Comparison of ENCODE assay signal across 1 cellular context in the genomic region with DNA sequence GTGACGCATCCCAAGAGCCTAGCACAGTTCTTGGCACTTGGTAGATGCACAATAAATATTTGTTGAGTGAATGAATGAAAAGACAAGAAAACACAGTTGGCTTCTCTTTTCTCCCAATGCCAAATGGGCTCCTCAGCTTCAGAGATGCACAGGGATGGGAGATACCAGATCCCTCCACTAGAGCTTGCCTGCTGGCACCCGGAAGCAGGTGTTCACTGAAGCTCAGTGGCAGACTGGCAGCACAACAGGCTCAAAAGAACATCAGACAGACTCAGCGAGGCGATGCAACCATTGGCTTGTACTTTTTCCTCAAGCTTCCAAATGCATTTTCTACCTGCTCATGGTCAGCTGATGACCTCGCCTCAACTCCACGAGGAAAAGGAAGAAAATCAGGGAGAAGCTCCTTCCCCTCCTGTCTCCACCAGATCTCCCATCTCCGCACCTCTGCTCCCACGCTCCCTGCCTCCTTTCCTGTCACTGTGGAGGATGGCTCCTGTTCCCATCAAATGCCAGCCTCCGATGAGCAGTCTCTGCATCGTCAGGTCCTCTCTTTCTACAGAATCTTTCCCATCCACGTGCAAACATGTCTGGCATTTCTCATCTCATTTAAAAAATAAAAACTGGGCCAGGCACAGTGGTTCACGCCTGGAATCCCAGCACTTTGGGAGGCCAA.
TF ChIP-seq lines count a peak whose summit lies in the region.

No MANE protein-coding gene starts in this region.

TF ChIP-seq in GM12878, 131 proteins besides CTCF, POLR2A, EP300 and RAD21:
- no peak for TF ChIP-seq RFX5 (IDR thresholded peaks at IDR 0.05; ENCODE audit: low read depth, low read length)
- TF ChIP-seq NR2C2 (IDR thresholded peaks at IDR 0.05; ENCODE audit: borderline replicate concordance, control insufficient read depth, insufficient read length, low read depth) = no peak
- TF ChIP-seq DPF2 (IDR thresholded peaks at IDR 0.05) = no peak
- no peak for TF ChIP-seq TARDBP (IDR thresholded peaks at IDR 0.05; ENCODE audit: borderline replicate concordance)
- TF ChIP-seq, protein P1, sequence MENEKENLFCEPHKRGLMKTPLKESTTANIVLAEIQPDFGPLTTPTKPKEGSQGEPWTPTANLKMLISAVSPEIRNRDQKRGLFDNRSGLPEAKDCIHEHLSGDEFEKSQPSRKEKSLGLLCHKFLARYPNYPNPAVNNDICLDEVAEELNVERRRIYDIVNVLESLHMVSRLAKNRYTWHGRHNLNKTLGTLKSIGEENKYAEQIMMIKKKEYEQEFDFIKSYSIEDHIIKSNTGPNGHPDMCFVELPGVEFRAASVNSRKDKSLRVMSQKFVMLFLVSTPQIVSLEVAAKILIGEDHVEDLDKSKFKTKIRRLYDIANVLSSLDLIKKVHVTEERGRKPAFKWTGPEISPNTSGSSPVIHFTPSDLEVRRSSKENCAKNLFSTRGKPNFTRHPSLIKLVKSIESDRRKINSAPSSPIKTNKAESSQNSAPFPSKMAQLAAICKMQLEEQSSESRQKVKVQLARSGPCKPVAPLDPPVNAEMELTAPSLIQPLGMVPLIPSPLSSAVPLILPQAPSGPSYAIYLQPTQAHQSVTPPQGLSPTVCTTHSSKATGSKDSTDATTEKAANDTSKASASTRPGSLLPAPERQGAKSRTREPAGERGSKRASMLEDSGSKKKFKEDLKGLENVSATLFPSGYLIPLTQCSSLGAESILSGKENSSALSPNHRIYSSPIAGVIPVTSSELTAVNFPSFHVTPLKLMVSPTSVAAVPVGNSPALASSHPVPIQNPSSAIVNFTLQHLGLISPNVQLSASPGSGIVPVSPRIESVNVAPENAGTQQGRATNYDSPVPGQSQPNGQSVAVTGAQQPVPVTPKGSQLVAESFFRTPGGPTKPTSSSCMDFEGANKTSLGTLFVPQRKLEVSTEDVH (IDR thresholded peaks at IDR 0.05; ENCODE audit: low read depth, partially characterized antibody) = no peak
- TF ChIP-seq, protein P2, sequence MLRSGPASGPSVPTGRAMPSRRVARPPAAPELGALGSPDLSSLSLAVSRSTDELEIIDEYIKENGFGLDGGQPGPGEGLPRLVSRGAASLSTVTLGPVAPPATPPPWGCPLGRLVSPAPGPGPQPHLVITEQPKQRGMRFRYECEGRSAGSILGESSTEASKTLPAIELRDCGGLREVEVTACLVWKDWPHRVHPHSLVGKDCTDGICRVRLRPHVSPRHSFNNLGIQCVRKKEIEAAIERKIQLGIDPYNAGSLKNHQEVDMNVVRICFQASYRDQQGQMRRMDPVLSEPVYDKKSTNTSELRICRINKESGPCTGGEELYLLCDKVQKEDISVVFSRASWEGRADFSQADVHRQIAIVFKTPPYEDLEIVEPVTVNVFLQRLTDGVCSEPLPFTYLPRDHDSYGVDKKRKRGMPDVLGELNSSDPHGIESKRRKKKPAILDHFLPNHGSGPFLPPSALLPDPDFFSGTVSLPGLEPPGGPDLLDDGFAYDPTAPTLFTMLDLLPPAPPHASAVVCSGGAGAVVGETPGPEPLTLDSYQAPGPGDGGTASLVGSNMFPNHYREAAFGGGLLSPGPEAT (IDR thresholded peaks at IDR 0.05; ENCODE audit: low read depth) = no peak
- TF ChIP-seq, protein P3, sequence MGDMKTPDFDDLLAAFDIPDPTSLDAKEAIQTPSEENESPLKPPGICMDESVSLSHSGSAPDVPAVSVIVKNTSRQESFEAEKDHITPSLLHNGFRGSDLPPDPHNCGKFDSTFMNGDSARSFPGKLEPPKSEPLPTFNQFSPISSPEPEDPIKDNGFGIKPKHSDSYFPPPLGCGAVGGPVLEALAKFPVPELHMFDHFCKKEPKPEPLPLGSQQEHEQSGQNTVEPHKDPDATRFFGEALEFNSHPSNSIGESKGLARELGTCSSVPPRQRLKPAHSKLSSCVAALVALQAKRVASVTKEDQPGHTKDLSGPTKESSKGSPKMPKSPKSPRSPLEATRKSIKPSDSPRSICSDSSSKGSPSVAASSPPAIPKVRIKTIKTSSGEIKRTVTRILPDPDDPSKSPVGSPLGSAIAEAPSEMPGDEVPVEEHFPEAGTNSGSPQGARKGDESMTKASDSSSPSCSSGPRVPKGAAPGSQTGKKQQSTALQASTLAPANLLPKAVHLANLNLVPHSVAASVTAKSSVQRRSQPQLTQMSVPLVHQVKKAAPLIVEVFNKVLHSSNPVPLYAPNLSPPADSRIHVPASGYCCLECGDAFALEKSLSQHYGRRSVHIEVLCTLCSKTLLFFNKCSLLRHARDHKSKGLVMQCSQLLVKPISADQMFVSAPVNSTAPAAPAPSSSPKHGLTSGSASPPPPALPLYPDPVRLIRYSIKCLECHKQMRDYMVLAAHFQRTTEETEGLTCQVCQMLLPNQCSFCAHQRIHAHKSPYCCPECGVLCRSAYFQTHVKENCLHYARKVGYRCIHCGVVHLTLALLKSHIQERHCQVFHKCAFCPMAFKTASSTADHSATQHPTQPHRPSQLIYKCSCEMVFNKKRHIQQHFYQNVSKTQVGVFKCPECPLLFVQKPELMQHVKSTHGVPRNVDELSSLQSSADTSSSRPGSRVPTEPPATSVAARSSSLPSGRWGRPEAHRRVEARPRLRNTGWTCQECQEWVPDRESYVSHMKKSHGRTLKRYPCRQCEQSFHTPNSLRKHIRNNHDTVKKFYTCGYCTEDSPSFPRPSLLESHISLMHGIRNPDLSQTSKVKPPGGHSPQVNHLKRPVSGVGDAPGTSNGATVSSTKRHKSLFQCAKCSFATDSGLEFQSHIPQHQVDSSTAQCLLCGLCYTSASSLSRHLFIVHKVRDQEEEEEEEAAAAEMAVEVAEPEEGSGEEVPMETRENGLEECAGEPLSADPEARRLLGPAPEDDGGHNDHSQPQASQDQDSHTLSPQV (IDR thresholded peaks at IDR 0.05) = no peak
- TF ChIP-seq ZNF217 (IDR thresholded peaks at IDR 0.05) = no peak
- no peak for TF ChIP-seq LARP7 (IDR thresholded peaks at IDR 0.05)
- TF ChIP-seq YY1 (IDR thresholded peaks at IDR 0.05; ENCODE audit: low read depth, low read length) = no peak
- no peak for TF ChIP-seq JUNB (IDR thresholded peaks at IDR 0.05)
TF ChIP-seq in GM12878: peak in this region for 0.
